In the genomic region with DNA sequence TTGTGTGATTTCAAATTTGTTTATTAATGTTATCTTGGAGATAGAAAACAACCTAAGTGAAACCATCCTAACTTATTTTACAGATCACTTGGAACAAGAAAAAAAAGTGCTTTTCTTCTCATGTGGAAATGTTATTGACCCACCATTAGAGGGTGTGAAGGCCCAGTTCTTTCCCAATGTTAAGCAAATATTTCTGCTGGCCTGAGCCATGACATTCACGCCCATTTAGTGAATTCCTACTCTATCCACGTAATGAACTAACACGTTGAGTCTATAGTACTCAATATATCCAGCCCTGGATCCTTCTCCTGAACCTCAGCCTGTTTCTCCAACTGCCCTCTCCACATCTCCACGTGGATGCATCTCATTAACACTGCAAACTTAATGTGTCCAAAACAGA, we compare ENCODE assay signal across 26 cellular contexts.
"Had no signal": no experiment of that assay in that cellular context is flagged by ENCODE, and none has a peak within 500 bp of the region (broad histone marks: within the 10 kb centered on the region; RNA-seq: fewer than 3 reads in every experiment).

No MANE protein-coding gene starts in this region.

- H3K4me1 ChIP-seq: adrenal gland, body of pancreas, breast epithelium had no signal

- ATAC-seq: activated CD8-positive, alpha-beta T cell treated with anti-CD3 and anti-CD28 coated beads, Interleukin-2, amount 10 ng/mL, durations not matched to agents 7 days and 5 days; body of pancreas had no signal

- H3K36me3 Mint-ChIP-seq: activated naive CD4-positive, alpha-beta T cell treated with anti-CD3 and anti-CD28 coated beads, Interleukin-2, amount 50 U/mL, for 24 hours had no signal

- FAIRE-seq: astrocyte, RCC 7860 had no signal

- H3K27ac Mint-ChIP-seq: activated CD4-positive, alpha-beta T cell treated with anti-CD3 and anti-CD28 coated beads, Interleukin-2, amount 10 ng/mL, durations not matched to agents 7 days and 5 days; activated CD8-positive, alpha-beta T cell treated with anti-CD3 and anti-CD28 coated beads, Interleukin-2, amount 10 ng/mL, durations not matched to agents 7 days and 5 days; activated naive CD4-positive, alpha-beta T cell treated with anti-CD3 and anti-CD28 coated beads, Interleukin-2, amount 50 U/mL, for 24 hours; activated T-cell treated with anti-CD3 and anti-CD28 coated beads, Interleukin-2, amount 50 U/mL, for 24 hours; activated T-helper 2 cell treated with anti-CD3 and anti-CD28 coated beads, Interferon-gamma antibody, Interleukin-2, Interleukin-4, amounts not matched to agents 10 μg/mL and 5 μg/mL and 100 μg/mL, durations not matched to agents 14 hours and 24 hours and 36 hours had no signal

- H3K27me3 Mint-ChIP-seq: activated naive CD4-positive, alpha-beta T cell treated with anti-CD3 and anti-CD28 coated beads, Interleukin-2, amount 50 U/mL, for 24 hours; activated T-cell treated with anti-CD3 and anti-CD28 coated beads, Interleukin-2, amount 50 U/mL, for 24 hours had no signal

- H3K4me2 ChIP-seq: PC-9 had no signal

- DNase-seq: activated CD4-positive, alpha-beta T cell treated with anti-CD3 and anti-CD28 coated beads for 1 hour; activated CD4-positive, alpha-beta T cell treated with anti-CD3 and anti-CD28 coated beads, Interleukin-2, amount 10 ng/mL, durations not matched to agents 7 days and 5 days; activated CD4-positive, alpha-beta T cell treated with anti-CD3 and anti-CD28 coated beads, Interleukin-2, amount 50 U/mL, for 48 hours; activated CD4-positive, CD25-positive, alpha-beta regulatory T cell; activated CD8-positive, alpha-beta T cell treated with anti-CD3 and anti-CD28 coated beads, Interleukin-2, amount 10 ng/mL, durations not matched to agents 7 days and 5 days; activated gamma-delta T cell; activated naive CD4-positive, alpha-beta T cell treated with Interleukin-2 at 50 U/mL for 16 hours; activated T-cell treated with anti-CD3 and anti-CD28 coated beads, Interleukin-2, amount 50 U/mL, for 24 hours; adrenal gland; body of pancreas; NCI-H1092 treated with DMSO at 0.1 percent for 48 hours; NCI-H146; NCI-H2081; NCI-H524 treated with DMSO at 0.1 percent for 48 hours; NCI-H748 treated with DMSO at 0.1 percent for 48 hours; PC-9; Right ventricle myocardium superior; T1000; WERI-Rb-1 had no signal

- H3K27me3 ChIP-seq: adrenal gland, body of pancreas, breast epithelium had no signal

- H3K9me3 ChIP-seq: adrenal gland, body of pancreas, breast epithelium had no signal

- H3K27ac ChIP-seq: adrenal gland, body of pancreas, breast epithelium, PC-9, RWPE1, SK-N-MC, WERI-Rb-1 had no signal

- H2AFZ ChIP-seq: PC-9 had no signal

- H3K9me3 Mint-ChIP-seq: activated CD4-positive, alpha-beta T cell treated with anti-CD3 and anti-CD28 coated beads, Interleukin-2, amount 10 ng/mL, durations not matched to agents 7 days and 5 days; activated T-cell treated with anti-CD3 and anti-CD28 coated beads, Interleukin-2, amount 50 U/mL, for 24 hours; activated T-helper 2 cell treated with anti-CD3 and anti-CD28 coated beads, Interferon-gamma antibody, Interleukin-2, Interleukin-4, amounts not matched to agents 10 μg/mL and 5 μg/mL and 100 μg/mL, durations not matched to agents 14 hours and 24 hours and 36 hours had no signal

- H3K36me3 ChIP-seq: adrenal gland, breast epithelium, WERI-Rb-1 had no signal

- H3K4me3 Mint-ChIP-seq: activated CD4-positive, alpha-beta T cell treated with anti-CD3 and anti-CD28 coated beads, Interleukin-2, amount 10 ng/mL, durations not matched to agents 7 days and 5 days; activated CD8-positive, alpha-beta T cell treated with anti-CD3 and anti-CD28 coated beads, Interleukin-2, amount 10 ng/mL, durations not matched to agents 7 days and 5 days; activated naive CD4-positive, alpha-beta T cell treated with anti-CD3 and anti-CD28 coated beads, Interleukin-2, amount 50 U/mL, for 24 hours; activated T-cell treated with anti-CD3 and anti-CD28 coated beads, Interleukin-2, amount 50 U/mL, for 24 hours had no signal

- H3K4me3 ChIP-seq: adrenal gland, body of pancreas, breast epithelium, PC-9, SK-N-MC had no signal

- H3K4me1 Mint-ChIP-seq: activated CD4-positive, alpha-beta T cell treated with anti-CD3 and anti-CD28 coated beads, Interleukin-2, amount 10 ng/mL, durations not matched to agents 7 days and 5 days had no signal
